In genomic region chr3:82741346-82741745, GRCh38 we compare ENCODE assay signal across 10 cellular contexts.
"Had no signal": no experiment of that assay in that cellular context is flagged by ENCODE, and none has a peak within 500 bp of the region (broad histone marks: within the 10 kb centered on the region; RNA-seq: fewer than 3 reads in every experiment).

No MANE protein-coding gene starts in this region.

- H3K4me1 ChIP-seq: HAP-1 had no signal

- DNase-seq: GM23248, GOT3, H7, HFFc6, IMR-90, KBM-7 had no signal

- H2AFZ ChIP-seq: GM23248 had no signal

- H3K9me3 ChIP-seq: HAP-1 had no signal

- H3K36me3 ChIP-seq: HAP-1 had no signal

- H3K27ac ChIP-seq: GM23248, HL-60 had no signal

- H3K4me3 ChIP-seq: GM23248, HAP-1 had no signal

- ATAC-seq: HCT116 had no signal

- H3K9ac ChIP-seq: GM23248, KMS-11 had no signal
